21 cellular contexts compared by ENCODE assay signal in the genomic region with DNA sequence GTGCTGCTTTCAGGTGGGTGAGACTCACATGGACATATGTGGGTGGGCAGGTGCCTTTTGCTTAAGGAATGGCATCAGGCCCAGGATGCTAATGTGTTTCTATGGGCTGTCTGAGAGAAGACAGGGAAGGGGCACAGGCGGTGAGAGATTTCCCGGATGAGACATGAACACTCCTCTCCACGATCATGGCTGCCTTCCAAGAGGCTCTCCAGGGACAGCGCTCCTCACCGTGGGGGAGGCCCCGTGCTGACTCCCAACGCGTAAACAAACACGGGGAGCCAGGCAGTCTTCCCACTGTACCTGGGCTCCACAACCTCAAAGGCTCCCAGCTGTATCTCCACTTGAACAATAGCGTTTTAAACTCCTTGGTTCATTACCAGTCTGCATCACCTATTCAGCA. TPM values are rescaled to one million over a fixed set of nuclear protein-coding genes. Genes with fewer than 3 reads are reported as not detected.
A peak's percentile ranks its signal among the peaks of the same experiment; 100 is the strongest.
DNase-seq lines count a peak whose midpoint lies in the region; TF ChIP-seq lines count a peak whose summit lies in the region.
"Had no signal": no experiment of that assay in that cellular context is flagged by ENCODE, and none has a peak within 500 bp of the region (broad histone marks: within the 10 kb centered on the region; RNA-seq: fewer than 3 reads in every experiment).

No MANE protein-coding gene starts in this region.

- H3K4me3 ChIP-seq in fibroblast of mammary gland (ENCODE audit: control insufficient read depth, low read depth, low read length): no peak overlapping the region
- H3K4me3 ChIP-seq: neural progenitor cell, SK-N-MC, stomach had no signal

- CTCF ChIA-PET in GM10248 (lab: Yijun Ruan, JAX): interaction anchor here (1.6 to 1.8 kb wide), 2 partner anchors 12 to 21 kb away, joined by 3 to 5 read pairs; no protein-coding TSS in a partner anchor

- peaks cover 4% of the 10 kb centered on the region for H3K4me1 Mint-ChIP-seq in osteocyte (ENCODE audit: unreplicated experiment)

- POLR2A ChIA-PET in GM10248 (lab: Yijun Ruan, JAX): no interaction called here

- no peak overlapping the region for H3K4me3 Mint-ChIP-seq in osteocyte (ENCODE audit: unreplicated experiment)
- H3K4me3 Mint-ChIP-seq: neural progenitor cell had no signal

- H3K27ac Mint-ChIP-seq in osteocyte (ENCODE audit: unreplicated experiment): no peak overlapping the region

- peaks cover 2% of the 10 kb centered on the region for H3K36me3 Mint-ChIP-seq in osteocyte (ENCODE audit: unreplicated experiment)

- no peaks in the 10 kb centered on the region for H3K9me3 Mint-ChIP-seq in osteocyte (ENCODE audit: unreplicated experiment)
- H3K9me3 Mint-ChIP-seq: neural progenitor cell had no signal

- TF ChIP-seq CTCF in fibroblast of mammary gland (conservative IDR thresholded peaks at IDR 0.05; ENCODE audit: control insufficient read depth, insufficient read depth, low read depth, low read length) (no peak), osteocyte (IDR thresholded peaks at IDR 0.05) (no peak), GM10248 (IDR thresholded peaks at IDR 0.05; ENCODE audit: control extremely low read depth, extremely low read depth, low read depth, missing control alignments) (no peak)

- DNase-seq in NCI-H2196 (lab: John Stamatoyannopoulos, UW; ENCODE audit: unreplicated experiment) (peak; percentile 1), NCI-H2196 treated with DMSO at 0.1 percent for 48 hours (lab: John Stamatoyannopoulos, UW; ENCODE audit: unreplicated experiment) (no peak), NCI-H1105 treated with DMSO at 0.1 percent for 48 hours (lab: John Stamatoyannopoulos, UW) (peak; percentile 77), NCI-H345 (lab: John Stamatoyannopoulos, UW) (peak; percentile 96), fibroblast of mammary gland (ENCODE audit: low read depth) (peak; percentile 29), osteocyte (ENCODE audit: extremely low spot score, unreplicated experiment) (no peak), GM10248 (ENCODE audit: extremely low spot score) (no peak)
- DNase-seq in stimulated activated CD4-positive, alpha-beta T cell treated with anti-CD3 and anti-CD28 coated beads, Interleukin-2, amount 100 ng/mL, for 48 hours: no peak
- DNase-seq: activated CD4-positive, alpha-beta T cell treated with anti-CD3 and anti-CD28 coated beads for 1 hour; activated CD8-positive, alpha-beta memory T cell treated with anti-CD3 and anti-CD28 coated beads, Interleukin-2, amount 50 U/mL, for 4 hours; activated gamma-delta T cell treated with Interleukin-2 at 50 U/mL for 16 hours; amygdala; EL; foreskin fibroblast; hippocampal formation; mesenchymal stem cell; NCI-H446 treated with DMSO at 0.1 percent for 48 hours; stomach; T-helper 9 cell had no signal

- H3K27me3 Mint-ChIP-seq in osteocyte (ENCODE audit: unreplicated experiment): no peaks in the 10 kb centered on the region

RNA-seq across cellular contexts. Expression of a gene that starts 42.8 kb away (rescaled TPM):
- 1.4 and 1.8 TPM in 2 replicates for total RNA-seq in osteocyte

Comparison
In these comparisons a context has a peak if more than half of its experiments do, and no peak if none do; other contexts are left out.
1. DNase-seq: peak in NCI-H2196 (single experiment), NCI-H1105 treated with DMSO at 0.1 percent for 48 hours (single experiment), NCI-H345 (single experiment) and fibroblast of mammary gland (single experiment); none in NCI-H2196 treated with DMSO at 0.1 percent for 48 hours (single experiment), stimulated activated CD4-positive, alpha-beta T cell treated with anti-CD3 and anti-CD28 coated beads, Interleukin-2, amount 100 ng/mL, for 48 hours (0 of 2), osteocyte (single experiment) and GM10248 (single experiment).